Comparison of ENCODE assay signal across 16 cellular contexts in the genomic region with DNA sequence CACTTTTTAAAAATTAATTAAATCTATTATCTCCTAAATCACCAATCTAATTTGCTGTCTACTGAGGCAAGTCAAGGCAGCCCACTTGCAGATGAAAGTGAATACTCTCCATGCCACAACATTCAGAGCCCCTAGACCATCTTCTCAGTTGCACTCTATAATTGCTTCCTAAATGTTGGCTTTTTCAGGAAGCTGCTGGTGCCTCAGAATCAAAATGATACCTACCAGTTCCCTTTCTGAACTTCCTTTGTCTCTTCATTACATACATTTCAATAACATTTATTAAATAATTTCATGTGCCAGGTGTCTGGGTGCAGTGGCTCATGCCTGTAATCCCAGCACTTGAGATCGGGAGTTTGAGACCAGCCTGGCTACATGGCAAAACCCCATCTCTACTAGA.
"Had no signal": no experiment of that assay in that cellular context is flagged by ENCODE, and none has a peak within 500 bp of the region (broad histone marks: within the 10 kb centered on the region; RNA-seq: fewer than 3 reads in every experiment).

No MANE protein-coding gene starts in this region.

- H3K4me1 Mint-ChIP-seq: activated naive CD4-positive, alpha-beta T cell treated with anti-CD3 and anti-CD28 coated beads, Interleukin-2, amount 50 U/mL, for 24 hours; central memory CD8-positive, alpha-beta T cell had no signal

- H3K9me3 Mint-ChIP-seq: activated naive CD4-positive, alpha-beta T cell treated with anti-CD3 and anti-CD28 coated beads, Interleukin-2, amount 50 U/mL, for 24 hours; central memory CD8-positive, alpha-beta T cell; nephron; stimulated activated memory B cell treated with anti-CD40 and anti-IgM and Interleukin-4, amounts not matched to agents 10 μg/mL and 1 μg/mL and 100 μg/mL, for 72 hours had no signal

- H3K27ac Mint-ChIP-seq: activated naive CD4-positive, alpha-beta T cell treated with anti-CD3 and anti-CD28 coated beads, Interleukin-2, amount 50 U/mL, for 24 hours; nephron; stimulated activated memory B cell treated with anti-CD40 and anti-IgM and Interleukin-4, amounts not matched to agents 10 μg/mL and 1 μg/mL and 100 μg/mL, for 72 hours had no signal

- H3K4me3 Mint-ChIP-seq: activated naive CD4-positive, alpha-beta T cell treated with anti-CD3 and anti-CD28 coated beads, Interleukin-2, amount 50 U/mL, for 24 hours; central memory CD8-positive, alpha-beta T cell; nephron; stimulated activated memory B cell treated with anti-CD40 and anti-IgM and Interleukin-4, amounts not matched to agents 10 μg/mL and 1 μg/mL and 100 μg/mL, for 72 hours had no signal

- H3K27me3 Mint-ChIP-seq: activated naive CD4-positive, alpha-beta T cell treated with anti-CD3 and anti-CD28 coated beads, Interleukin-2, amount 50 U/mL, for 24 hours; stimulated activated memory B cell treated with anti-CD40 and anti-IgM and Interleukin-4, amounts not matched to agents 10 μg/mL and 1 μg/mL and 100 μg/mL, for 72 hours had no signal

- H3K36me3 Mint-ChIP-seq: activated naive CD4-positive, alpha-beta T cell treated with anti-CD3 and anti-CD28 coated beads, Interleukin-2, amount 50 U/mL, for 24 hours; stimulated activated memory B cell treated with anti-CD40 and anti-IgM and Interleukin-4, amounts not matched to agents 10 μg/mL and 1 μg/mL and 100 μg/mL, for 72 hours had no signal

- FAIRE-seq: endometrium had no signal

- DNase-seq: activated CD4-positive, alpha-beta T cell treated with anti-CD3 and anti-CD28 coated beads for 1 hour; activated gamma-delta T cell; colonic mucosa; gastrocnemius medialis; heart left ventricle; left lung; midbrain; spleen; stimulated activated CD4-positive, alpha-beta T cell treated with anti-CD3 and anti-CD28 coated beads, Interleukin-4, amount 100 ng/mL, for 4 hours; T1000; WERI-Rb-1 had no signal
